ENCODE assay signal across 2 cellular contexts in the genomic region with DNA sequence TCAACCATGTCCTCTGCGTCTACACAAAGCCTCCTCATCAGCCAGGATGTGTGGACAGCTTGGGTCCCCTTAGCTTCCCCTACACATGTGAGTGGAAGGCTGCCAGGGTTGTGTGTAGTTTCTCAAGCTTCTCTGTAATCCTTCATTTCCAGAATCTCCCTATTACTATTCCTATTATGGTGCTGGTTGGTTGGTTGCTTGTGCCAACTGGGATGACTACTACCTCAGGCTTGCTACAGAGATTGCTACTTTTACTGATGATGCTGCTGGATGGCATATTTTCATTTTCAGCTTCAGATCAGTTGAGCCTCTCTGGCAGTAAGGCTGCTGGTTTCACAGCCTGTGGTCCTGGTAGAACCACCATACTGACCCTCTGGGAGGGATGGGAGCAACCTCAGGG.
TF ChIP-seq lines count a peak whose summit lies in the region.

No MANE protein-coding gene starts in this region.

TF ChIP-seq in IMR-90, 13 proteins besides CTCF, POLR2A, EP300 and RAD21:
- TF ChIP-seq CHD1 (IDR thresholded peaks at IDR 0.05; ENCODE audit: low read depth, low read length): no peak
- TF ChIP-seq RFX5 (IDR thresholded peaks at IDR 0.05; ENCODE audit: low read depth, low read length): no peak
- TF ChIP-seq, protein P1, sequence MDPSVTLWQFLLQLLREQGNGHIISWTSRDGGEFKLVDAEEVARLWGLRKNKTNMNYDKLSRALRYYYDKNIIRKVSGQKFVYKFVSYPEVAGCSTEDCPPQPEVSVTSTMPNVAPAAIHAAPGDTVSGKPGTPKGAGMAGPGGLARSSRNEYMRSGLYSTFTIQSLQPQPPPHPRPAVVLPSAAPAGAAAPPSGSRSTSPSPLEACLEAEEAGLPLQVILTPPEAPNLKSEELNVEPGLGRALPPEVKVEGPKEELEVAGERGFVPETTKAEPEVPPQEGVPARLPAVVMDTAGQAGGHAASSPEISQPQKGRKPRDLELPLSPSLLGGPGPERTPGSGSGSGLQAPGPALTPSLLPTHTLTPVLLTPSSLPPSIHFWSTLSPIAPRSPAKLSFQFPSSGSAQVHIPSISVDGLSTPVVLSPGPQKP (IDR thresholded peaks at IDR 0.05; ENCODE audit: borderline replicate concordance, low read depth, low read length): no peak
- TF ChIP-seq, protein P2, sequence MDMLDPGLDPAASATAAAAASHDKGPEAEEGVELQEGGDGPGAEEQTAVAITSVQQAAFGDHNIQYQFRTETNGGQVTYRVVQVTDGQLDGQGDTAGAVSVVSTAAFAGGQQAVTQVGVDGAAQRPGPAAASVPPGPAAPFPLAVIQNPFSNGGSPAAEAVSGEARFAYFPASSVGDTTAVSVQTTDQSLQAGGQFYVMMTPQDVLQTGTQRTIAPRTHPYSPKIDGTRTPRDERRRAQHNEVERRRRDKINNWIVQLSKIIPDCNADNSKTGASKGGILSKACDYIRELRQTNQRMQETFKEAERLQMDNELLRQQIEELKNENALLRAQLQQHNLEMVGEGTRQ (IDR thresholded peaks at IDR 0.05; ENCODE audit: low read depth, low read length): no peak
- no peak for TF ChIP-seq NFE2L2 (IDR thresholded peaks at IDR 0.05; ENCODE audit: low read depth, low read length)
- no peak for TF ChIP-seq MAZ (IDR thresholded peaks at IDR 0.05; ENCODE audit: borderline replicate concordance, low read depth, low read length)
- no peak for TF ChIP-seq FOS (IDR thresholded peaks at IDR 0.05; ENCODE audit: low read depth, low read length)
- no peak for TF ChIP-seq RCOR1 (IDR thresholded peaks at IDR 0.05; ENCODE audit: insufficient replicate concordance, low read length)
- no peak for TF ChIP-seq BHLHE40 (IDR thresholded peaks at IDR 0.05; ENCODE audit: low read depth, low read length)
- no peak for TF ChIP-seq CEBPB (IDR thresholded peaks at IDR 0.05; ENCODE audit: low read depth, low read length)
- TF ChIP-seq SMC3 (IDR thresholded peaks at IDR 0.05; ENCODE audit: low read depth, low read length): no peak

TF ChIP-seq in HepG2, 621 proteins besides CTCF, POLR2A, EP300 and RAD21:
- TF ChIP-seq DNMT3B (CRISPR knock-in tag; conservative IDR thresholded peaks at IDR 0.05) (no peak), ZNF367 (CRISPR knock-in tag; IDR thresholded peaks at IDR 0.05; ENCODE audit: borderline replicate concordance) (no peak), ZNF777 (CRISPR knock-in tag; IDR thresholded peaks at IDR 0.05) (no peak), TCF7 (IDR thresholded peaks at IDR 0.05; ENCODE audit: low read depth) (no peak), RFXAP (CRISPR knock-in tag; IDR thresholded peaks at IDR 0.05; ENCODE audit: borderline replicate concordance) (no peak), GZF1 (CRISPR knock-in tag; IDR thresholded peaks at IDR 0.05) (no peak), ARHGAP35 (CRISPR knock-in tag; IDR thresholded peaks at IDR 0.05; ENCODE audit: borderline replicate concordance) (no peak), ZNF138 (CRISPR knock-in tag; IDR thresholded peaks at IDR 0.05; ENCODE audit: low read depth) (no peak), NR2F2 (IDR thresholded peaks at IDR 0.05; ENCODE audit: borderline replicate concordance, low read depth) (no peak), NCOR1 (IDR thresholded peaks at IDR 0.05; ENCODE audit: borderline replicate concordance, low read length) (no peak), NR2F6 (IDR thresholded peaks at IDR 0.05) (no peak), NR2F6 (CRISPR knock-in tag; IDR thresholded peaks at IDR 0.05) (no peak), KLF9 (CRISPR knock-in tag; IDR thresholded peaks at IDR 0.05; ENCODE audit: low read depth) (no peak), NFE2L1 (CRISPR knock-in tag; IDR thresholded peaks at IDR 0.05; ENCODE audit: borderline replicate concordance) (no peak), ZFP62 (CRISPR knock-in tag; IDR thresholded peaks at IDR 0.05) (no peak)
- TF ChIP-seq, protein P3, sequence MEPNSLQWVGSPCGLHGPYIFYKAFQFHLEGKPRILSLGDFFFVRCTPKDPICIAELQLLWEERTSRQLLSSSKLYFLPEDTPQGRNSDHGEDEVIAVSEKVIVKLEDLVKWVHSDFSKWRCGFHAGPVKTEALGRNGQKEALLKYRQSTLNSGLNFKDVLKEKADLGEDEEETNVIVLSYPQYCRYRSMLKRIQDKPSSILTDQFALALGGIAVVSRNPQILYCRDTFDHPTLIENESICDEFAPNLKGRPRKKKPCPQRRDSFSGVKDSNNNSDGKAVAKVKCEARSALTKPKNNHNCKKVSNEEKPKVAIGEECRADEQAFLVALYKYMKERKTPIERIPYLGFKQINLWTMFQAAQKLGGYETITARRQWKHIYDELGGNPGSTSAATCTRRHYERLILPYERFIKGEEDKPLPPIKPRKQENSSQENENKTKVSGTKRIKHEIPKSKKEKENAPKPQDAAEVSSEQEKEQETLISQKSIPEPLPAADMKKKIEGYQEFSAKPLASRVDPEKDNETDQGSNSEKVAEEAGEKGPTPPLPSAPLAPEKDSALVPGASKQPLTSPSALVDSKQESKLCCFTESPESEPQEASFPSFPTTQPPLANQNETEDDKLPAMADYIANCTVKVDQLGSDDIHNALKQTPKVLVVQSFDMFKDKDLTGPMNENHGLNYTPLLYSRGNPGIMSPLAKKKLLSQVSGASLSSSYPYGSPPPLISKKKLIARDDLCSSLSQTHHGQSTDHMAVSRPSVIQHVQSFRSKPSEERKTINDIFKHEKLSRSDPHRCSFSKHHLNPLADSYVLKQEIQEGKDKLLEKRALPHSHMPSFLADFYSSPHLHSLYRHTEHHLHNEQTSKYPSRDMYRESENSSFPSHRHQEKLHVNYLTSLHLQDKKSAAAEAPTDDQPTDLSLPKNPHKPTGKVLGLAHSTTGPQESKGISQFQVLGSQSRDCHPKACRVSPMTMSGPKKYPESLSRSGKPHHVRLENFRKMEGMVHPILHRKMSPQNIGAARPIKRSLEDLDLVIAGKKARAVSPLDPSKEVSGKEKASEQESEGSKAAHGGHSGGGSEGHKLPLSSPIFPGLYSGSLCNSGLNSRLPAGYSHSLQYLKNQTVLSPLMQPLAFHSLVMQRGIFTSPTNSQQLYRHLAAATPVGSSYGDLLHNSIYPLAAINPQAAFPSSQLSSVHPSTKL (CRISPR knock-in tag; IDR thresholded peaks at IDR 0.05): no peak
- TF ChIP-seq, protein P4, sequence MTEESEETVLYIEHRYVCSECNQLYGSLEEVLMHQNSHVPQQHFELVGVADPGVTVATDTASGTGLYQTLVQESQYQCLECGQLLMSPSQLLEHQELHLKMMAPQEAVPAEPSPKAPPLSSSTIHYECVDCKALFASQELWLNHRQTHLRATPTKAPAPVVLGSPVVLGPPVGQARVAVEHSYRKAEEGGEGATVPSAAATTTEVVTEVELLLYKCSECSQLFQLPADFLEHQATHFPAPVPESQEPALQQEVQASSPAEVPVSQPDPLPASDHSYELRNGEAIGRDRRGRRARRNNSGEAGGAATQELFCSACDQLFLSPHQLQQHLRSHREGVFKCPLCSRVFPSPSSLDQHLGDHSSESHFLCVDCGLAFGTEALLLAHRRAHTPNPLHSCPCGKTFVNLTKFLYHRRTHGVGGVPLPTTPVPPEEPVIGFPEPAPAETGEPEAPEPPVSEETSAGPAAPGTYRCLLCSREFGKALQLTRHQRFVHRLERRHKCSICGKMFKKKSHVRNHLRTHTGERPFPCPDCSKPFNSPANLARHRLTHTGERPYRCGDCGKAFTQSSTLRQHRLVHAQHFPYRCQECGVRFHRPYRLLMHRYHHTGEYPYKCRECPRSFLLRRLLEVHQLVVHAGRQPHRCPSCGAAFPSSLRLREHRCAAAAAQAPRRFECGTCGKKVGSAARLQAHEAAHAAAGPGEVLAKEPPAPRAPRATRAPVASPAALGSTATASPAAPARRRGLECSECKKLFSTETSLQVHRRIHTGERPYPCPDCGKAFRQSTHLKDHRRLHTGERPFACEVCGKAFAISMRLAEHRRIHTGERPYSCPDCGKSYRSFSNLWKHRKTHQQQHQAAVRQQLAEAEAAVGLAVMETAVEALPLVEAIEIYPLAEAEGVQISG (CRISPR knock-in tag; IDR thresholded peaks at IDR 0.05): no peak
- TF ChIP-seq, protein P5, sequence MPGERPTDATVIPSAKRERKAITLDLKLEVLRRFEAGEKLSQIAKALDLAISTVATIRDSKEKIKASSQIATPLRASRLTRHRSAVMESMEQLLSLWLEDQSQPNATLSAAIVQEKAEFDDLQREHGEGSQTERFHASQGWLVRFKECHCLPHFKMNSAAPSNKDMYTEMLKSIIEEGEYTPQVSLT (CRISPR knock-in tag; IDR thresholded peaks at IDR 0.05; ENCODE audit: borderline replicate concordance, low read depth): no peak
- TF ChIP-seq, protein P6, sequence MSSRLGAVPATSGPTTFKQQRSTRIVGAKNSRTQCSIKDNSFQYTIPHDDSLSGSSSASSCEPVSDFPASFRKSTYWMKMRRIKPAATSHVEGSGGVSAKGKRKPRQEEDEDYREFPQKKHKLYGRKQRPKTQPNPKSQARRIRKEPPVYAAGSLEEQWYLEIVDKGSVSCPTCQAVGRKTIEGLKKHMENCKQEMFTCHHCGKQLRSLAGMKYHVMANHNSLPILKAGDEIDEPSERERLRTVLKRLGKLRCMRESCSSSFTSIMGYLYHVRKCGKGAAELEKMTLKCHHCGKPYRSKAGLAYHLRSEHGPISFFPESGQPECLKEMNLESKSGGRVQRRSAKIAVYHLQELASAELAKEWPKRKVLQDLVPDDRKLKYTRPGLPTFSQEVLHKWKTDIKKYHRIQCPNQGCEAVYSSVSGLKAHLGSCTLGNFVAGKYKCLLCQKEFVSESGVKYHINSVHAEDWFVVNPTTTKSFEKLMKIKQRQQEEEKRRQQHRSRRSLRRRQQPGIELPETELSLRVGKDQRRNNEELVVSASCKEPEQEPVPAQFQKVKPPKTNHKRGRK (CRISPR knock-in tag; IDR thresholded peaks at IDR 0.05): no peak
- TF ChIP-seq, protein P7, sequence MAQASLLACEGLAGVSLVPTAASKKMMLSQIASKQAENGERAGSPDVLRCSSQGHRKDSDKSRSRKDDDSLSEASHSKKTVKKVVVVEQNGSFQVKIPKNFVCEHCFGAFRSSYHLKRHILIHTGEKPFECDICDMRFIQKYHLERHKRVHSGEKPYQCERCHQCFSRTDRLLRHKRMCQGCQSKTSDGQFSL (CRISPR knock-in tag; IDR thresholded peaks at IDR 0.05): no peak
- TF ChIP-seq, protein P8, sequence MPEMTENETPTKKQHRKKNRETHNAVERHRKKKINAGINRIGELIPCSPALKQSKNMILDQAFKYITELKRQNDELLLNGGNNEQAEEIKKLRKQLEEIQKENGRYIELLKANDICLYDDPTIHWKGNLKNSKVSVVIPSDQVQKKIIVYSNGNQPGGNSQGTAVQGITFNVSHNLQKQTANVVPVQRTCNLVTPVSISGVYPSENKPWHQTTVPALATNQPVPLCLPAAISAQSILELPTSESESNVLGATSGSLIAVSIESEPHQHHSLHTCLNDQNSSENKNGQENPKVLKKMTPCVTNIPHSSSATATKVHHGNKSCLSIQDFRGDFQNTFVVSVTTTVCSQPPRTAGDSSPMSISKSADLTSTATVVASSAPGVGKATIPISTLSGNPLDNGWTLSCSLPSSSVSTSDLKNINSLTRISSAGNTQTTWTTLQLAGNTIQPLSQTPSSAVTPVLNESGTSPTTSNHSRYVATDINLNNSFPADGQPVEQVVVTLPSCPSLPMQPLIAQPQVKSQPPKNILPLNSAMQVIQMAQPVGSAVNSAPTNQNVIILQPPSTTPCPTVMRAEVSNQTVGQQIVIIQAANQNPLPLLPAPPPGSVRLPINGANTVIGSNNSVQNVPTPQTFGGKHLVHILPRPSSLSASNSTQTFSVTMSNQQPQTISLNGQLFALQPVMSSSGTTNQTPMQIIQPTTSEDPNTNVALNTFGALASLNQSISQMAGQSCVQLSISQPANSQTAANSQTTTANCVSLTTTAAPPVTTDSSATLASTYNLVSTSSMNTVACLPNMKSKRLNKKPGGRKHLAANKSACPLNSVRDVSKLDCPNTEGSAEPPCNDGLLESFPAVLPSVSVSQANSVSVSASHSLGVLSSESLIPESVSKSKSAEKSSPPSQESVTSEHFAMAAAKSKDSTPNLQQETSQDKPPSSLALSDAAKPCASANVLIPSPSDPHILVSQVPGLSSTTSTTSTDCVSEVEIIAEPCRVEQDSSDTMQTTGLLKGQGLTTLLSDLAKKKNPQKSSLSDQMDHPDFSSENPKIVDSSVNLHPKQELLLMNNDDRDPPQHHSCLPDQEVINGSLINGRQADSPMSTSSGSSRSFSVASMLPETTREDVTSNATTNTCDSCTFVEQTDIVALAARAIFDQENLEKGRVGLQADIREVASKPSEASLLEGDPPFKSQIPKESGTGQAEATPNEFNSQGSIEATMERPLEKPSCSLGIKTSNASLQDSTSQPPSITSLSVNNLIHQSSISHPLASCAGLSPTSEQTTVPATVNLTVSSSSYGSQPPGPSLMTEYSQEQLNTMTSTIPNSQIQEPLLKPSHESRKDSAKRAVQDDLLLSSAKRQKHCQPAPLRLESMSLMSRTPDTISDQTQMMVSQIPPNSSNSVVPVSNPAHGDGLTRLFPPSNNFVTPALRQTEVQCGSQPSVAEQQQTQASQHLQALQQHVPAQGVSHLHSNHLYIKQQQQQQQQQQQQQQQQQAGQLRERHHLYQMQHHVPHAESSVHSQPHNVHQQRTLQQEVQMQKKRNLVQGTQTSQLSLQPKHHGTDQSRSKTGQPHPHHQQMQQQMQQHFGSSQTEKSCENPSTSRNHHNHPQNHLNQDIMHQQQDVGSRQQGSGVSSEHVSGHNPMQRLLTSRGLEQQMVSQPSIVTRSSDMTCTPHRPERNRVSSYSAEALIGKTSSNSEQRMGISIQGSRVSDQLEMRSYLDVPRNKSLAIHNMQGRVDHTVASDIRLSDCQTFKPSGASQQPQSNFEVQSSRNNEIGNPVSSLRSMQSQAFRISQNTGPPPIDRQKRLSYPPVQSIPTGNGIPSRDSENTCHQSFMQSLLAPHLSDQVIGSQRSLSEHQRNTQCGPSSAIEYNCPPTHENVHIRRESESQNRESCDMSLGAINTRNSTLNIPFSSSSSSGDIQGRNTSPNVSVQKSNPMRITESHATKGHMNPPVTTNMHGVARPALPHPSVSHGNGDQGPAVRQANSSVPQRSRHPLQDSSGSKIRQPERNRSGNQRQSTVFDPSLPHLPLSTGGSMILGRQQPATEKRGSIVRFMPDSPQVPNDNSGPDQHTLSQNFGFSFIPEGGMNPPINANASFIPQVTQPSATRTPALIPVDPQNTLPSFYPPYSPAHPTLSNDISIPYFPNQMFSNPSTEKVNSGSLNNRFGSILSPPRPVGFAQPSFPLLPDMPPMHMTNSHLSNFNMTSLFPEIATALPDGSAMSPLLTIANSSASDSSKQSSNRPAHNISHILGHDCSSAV (CRISPR knock-in tag; IDR thresholded peaks at IDR 0.05; ENCODE audit: borderline replicate concordance): no peak
